Comparison of ENCODE assay signal across 8 cellular contexts in genomic region chr15:68228143-68228970, GRCh38. TPM values are rescaled to one million over a fixed set of nuclear protein-coding genes. Genes with fewer than 3 reads are reported as not detected.
DNase-seq lines count a peak whose midpoint lies in the region; ATAC-seq, FAIRE-seq and TF ChIP-seq lines count a peak whose summit lies in the region.

No MANE protein-coding gene starts in this region.

- peaks cover 8% of the 10 kb centered on the region for H3F3A ChIP-seq in SU-DHL-6 (ENCODE audit: insufficient read depth)

- TF ChIP-seq CTCF in SU-DHL-6 (IDR thresholded peaks at IDR 0.05; ENCODE audit: insufficient read depth, low read length, poor library complexity, severe bottlenecking) = no peak
- no peak for TF ChIP-seq CTCF in fibroblast of the aortic adventitia (IDR thresholded peaks at IDR 0.05; ENCODE audit: insufficient read depth, low read length)
- no peak for TF ChIP-seq CTCF in parathyroid adenoma (IDR thresholded peaks at IDR 0.05)

- H3K9me3 ChIP-seq in SU-DHL-6 (ENCODE audit: insufficient read depth, low read length) (no peaks in the 10 kb centered on the region), parathyroid adenoma (ENCODE audit: control insufficient read depth, low read length) (no peaks in the 10 kb centered on the region)

- H3K4me1 ChIP-seq in parathyroid adenoma = peaks cover 5% of the 10 kb centered on the region

- peak overlapping the region; percentile 91 for H3K27ac ChIP-seq in SU-DHL-6 (ENCODE audit: low read depth, low read length)
- H3K27ac ChIP-seq in parathyroid adenoma = no peak overlapping the region

- H3K27me3 ChIP-seq in SU-DHL-6 (ENCODE audit: low read length) = no peaks in the 10 kb centered on the region
- no peaks in the 10 kb centered on the region for H3K27me3 ChIP-seq in parathyroid adenoma (ENCODE audit: control insufficient read depth, insufficient read depth, low read length)

- peak overlapping the region; percentile 84 for H3K4me3 ChIP-seq in SU-DHL-6 (ENCODE audit: insufficient read depth, low read length, poor library complexity, severe bottlenecking)
- H3K4me3 ChIP-seq in fibroblast of the aortic adventitia (ENCODE audit: low read depth, low read length) = peak overlapping the region; percentile 80
- H3K4me3 ChIP-seq in parathyroid adenoma (ENCODE audit: low read depth, low read length) = peak overlapping the region; percentile 73

- DNase-seq in A172 (ENCODE audit: low spot score) = peak; percentile 4
- no peak for DNase-seq in GM12891 (ENCODE audit: insufficient read length, low spot score)
- DNase-seq in fibroblast of the aortic adventitia (ENCODE audit: low read depth) = peak; percentile 12
- no peak for DNase-seq in ureter (ENCODE audit: low spot score)
- no peak for DNase-seq in UCSD-AML1 (lab: John Stamatoyannopoulos, UW; ENCODE audit: unreplicated experiment)

- H3K79me2 ChIP-seq in SU-DHL-6 (ENCODE audit: insufficient read depth, low read length) = peaks cover 58% of the 10 kb centered on the region
- H3K79me2 ChIP-seq in parathyroid adenoma = no peaks in the 10 kb centered on the region

- H3K9me2 ChIP-seq in SU-DHL-6 (replicated peaks; ENCODE audit: insufficient read depth, low read length) = no peaks in the 10 kb centered on the region

- no peaks in the 10 kb centered on the region for H4K20me1 ChIP-seq in SU-DHL-6 (ENCODE audit: low read depth, low read length)

- TF ChIP-seq POLR2A in GM12891 (IDR thresholded peaks at IDR 0.05; ENCODE audit: low read depth, low read length) = no peak

- no peak for FAIRE-seq in GM12891 (lab: Jason Lieb, UNC)

- peak overlapping the region; percentile 89 for H3K4me2 ChIP-seq in SU-DHL-6 (ENCODE audit: low read depth, low read length, poor library complexity, severe bottlenecking)
- H3K4me2 ChIP-seq in parathyroid adenoma (ENCODE audit: low read length) = peak overlapping the region; percentile 96

- no peaks in the 10 kb centered on the region for H3K36me3 ChIP-seq in SU-DHL-6 (ENCODE audit: low read length)
- H3K36me3 ChIP-seq in parathyroid adenoma (ENCODE audit: control insufficient read depth, insufficient read depth, low read length) = no peaks in the 10 kb centered on the region

- H2AFZ ChIP-seq in SU-DHL-6 (ENCODE audit: low read depth, low read length, severe bottlenecking) (peak overlapping the region; percentile 75), parathyroid adenoma (peak overlapping the region; percentile 83)

- peak overlapping the region; percentile 99 for H3K9ac ChIP-seq in SU-DHL-6 (ENCODE audit: low read length)
- no peak overlapping the region for H3K9ac ChIP-seq in parathyroid adenoma

- no peak for ATAC-seq in HG03025 (IDR thresholded peaks at IDR 0.05; ENCODE audit: low FRiP score, unreplicated experiment)

TF ChIP-seq in GM12891, 5 proteins besides CTCF, POLR2A, EP300 and RAD21:
- TF ChIP-seq SPI1 (IDR thresholded peaks at IDR 0.05; ENCODE audit: low read depth, low read length) (peak; percentile 37; the same call in 1 of the 2 replicates), POLR2AphosphoS5 (IDR thresholded peaks at IDR 0.05; ENCODE audit: low read depth, low read length) (no peak), PAX5 (IDR thresholded peaks at IDR 0.05; ENCODE audit: insufficient read depth, low read length, severe bottlenecking) (no peak), POU2F2 (IDR thresholded peaks at IDR 0.05; ENCODE audit: low read depth, low read length) (peak; percentile 15; the same call in 1 of the 2 replicates), TAF1 (IDR thresholded peaks at IDR 0.05; ENCODE audit: low read depth, low read length) (no peak)

RNA-seq across cellular contexts. Expression of gene CLN6, which starts 1.2 kb away (rescaled TPM):
- 22.8 and 26.1 TPM in 2 replicates for total RNA-seq in A172 (2014; rRNA removed; shearing (Covaris generic))
- 26.1 TPM for polyA plus RNA-seq in GM12891 (2012; ENCODE audit: low read depth, missing spikeins)
- total RNA-seq in fibroblast of the aortic adventitia (ENCODE audit: low replicate concordance) (8.9 and 25.9 TPM in 2 replicates), ureter (45.3 TPM)

RNA-seq across cellular contexts. Expression of gene CALML4, which starts 23.2 kb away (rescaled TPM):
- total RNA-seq in A172 (2014; rRNA removed; shearing (Covaris generic)) = 1.4 and 5.2 TPM in 2 replicates
- polyA plus RNA-seq in GM12891 (2012; ENCODE audit: low read depth, missing spikeins) = 2.8 TPM
- 2.6 and 2.7 TPM in 2 replicates for total RNA-seq in fibroblast of the aortic adventitia (ENCODE audit: low replicate concordance)
- total RNA-seq in ureter = 6.3 TPM

RNA-seq across cellular contexts. Expression of gene FEM1B, which starts 49.2 kb away (rescaled TPM):
- 24.7 and 26.9 TPM in 2 replicates for total RNA-seq in A172 (2014; rRNA removed; shearing (Covaris generic))
- polyA plus RNA-seq in GM12891 (2012; ENCODE audit: low read depth, missing spikeins) = 11.4 TPM
- total RNA-seq in fibroblast of the aortic adventitia (ENCODE audit: low replicate concordance) (42.4 and 45.5 TPM in 2 replicates), ureter (91.5 TPM)

Comparison
In these comparisons a context has a peak if more than half of its experiments do, and no peak if none do; other contexts are left out.
1. DNase-seq: peak in A172 (single experiment) and fibroblast of the aortic adventitia (single experiment); none in GM12891 (single experiment), ureter (single experiment) and UCSD-AML1 (single experiment).
2. Peak in every context shown above with its lines, with median percentiles within 50 percentile points of each other: H3K4me3 ChIP-seq.